Comparison of ENCODE assay signal across 13 cellular contexts in the genomic region with DNA sequence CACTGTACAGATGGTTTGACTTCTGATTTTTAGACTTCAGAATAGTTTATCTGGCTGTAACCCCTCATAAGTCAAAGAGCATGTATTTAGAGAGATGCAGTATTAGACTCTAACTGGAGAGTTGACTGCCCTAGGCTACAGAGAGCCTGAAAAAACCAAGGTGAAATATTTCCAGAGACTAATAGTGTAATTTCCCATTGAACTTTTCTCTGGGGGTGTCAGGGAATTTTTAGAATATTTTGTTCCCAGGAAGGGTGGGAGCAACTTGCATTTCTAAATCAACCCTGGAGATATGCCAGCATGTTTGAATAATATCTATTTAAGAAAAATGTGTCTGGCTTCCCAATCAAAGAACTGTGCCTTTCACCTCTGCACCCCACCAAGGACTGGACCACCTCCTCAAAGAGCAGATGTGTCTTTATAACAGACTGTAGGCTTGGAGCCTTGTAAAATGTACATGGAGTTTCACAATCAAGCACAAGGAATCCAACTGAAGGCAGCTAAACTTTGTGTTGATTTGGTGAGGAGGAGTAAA. TPM values are rescaled to one million over a fixed set of nuclear protein-coding genes. Genes with fewer than 3 reads are reported as not detected.
DNase-seq lines count a peak whose midpoint lies in the region; ATAC-seq and TF ChIP-seq lines count a peak whose summit lies in the region.
"Had no signal": no experiment of that assay in that cellular context is flagged by ENCODE, and none has a peak within 500 bp of the region (broad histone marks: within the 10 kb centered on the region; RNA-seq: fewer than 3 reads in every experiment).

No MANE protein-coding gene starts in this region.

- in situ Hi-C loops in IMR-90 (cut with MboI; ENCODE audit: low sequenced_read_pairs) = no loop called here

- no peak overlapping the region for H3K23ac ChIP-seq in IMR-90 (ENCODE audit: low read depth, low read length)

- TF ChIP-seq RAD21 in IMR-90 (IDR thresholded peaks at IDR 0.05; ENCODE audit: low read length) = no peak

- H3K4me3 Mint-ChIP-seq in naive thymus-derived CD8-positive, alpha-beta T cell = no peak overlapping the region
- H3K4me3 Mint-ChIP-seq: activated T-cell treated with anti-CD3 and anti-CD28 coated beads, Interleukin-2, amount 50 U/mL, for 4 hours had no signal

- H3K27ac Mint-ChIP-seq in naive thymus-derived CD8-positive, alpha-beta T cell = no peak overlapping the region

- no peak overlapping the region for H3K27ac ChIP-seq in IMR-90 (ENCODE audit: insufficient read depth, low read length)
- peak overlapping the region in 3 of 4 donors; percentile 82 to 96 (median 88) for H3K27ac ChIP-seq in gastroesophageal sphincter
- peak overlapping the region; percentile 92 to 95 for H3K27ac ChIP-seq in prostate gland

- peaks cover 21 to 33% (median 29%) of the 10 kb centered on the region in 5 donors for H3K27me3 Mint-ChIP-seq in naive thymus-derived CD8-positive, alpha-beta T cell

- no peak overlapping the region for H3K9ac ChIP-seq in IMR-90 (ENCODE audit: low read depth, low read length)

- peak; percentile 57 for DNase-seq in EL
- no peak for DNase-seq in IMR-90
- DNase-seq in prostate gland (ENCODE audit: low spot score) = no peak
- no peak for DNase-seq in activated CD4-positive, CD25-positive, alpha-beta regulatory T cell treated with anti-CD3 and anti-CD28 coated beads, Interleukin-2, amount 50 U/mL, for 72 hours
- DNase-seq in stimulated activated naive CD4-positive, alpha-beta T cell (lab: John Stamatoyannopoulos, UW) = no peak
- DNase-seq in naive thymus-derived CD8-positive, alpha-beta T cell = no peak
- no peak for DNase-seq in GM10248 (ENCODE audit: extremely low spot score)
- DNase-seq: activated CD4-positive, alpha-beta T cell treated with anti-CD3 and anti-CD28 coated beads, Interleukin-2, amount 50 U/mL, for 4 hours; activated T-cell treated with anti-CD3 and anti-CD28 coated beads, Interleukin-2, amount 50 U/mL, for 4 hours; NCI-H1092; SHP77 treated with DMSO at 0.1 percent for 48 hours; T1000 had no signal

- H4K20me1 ChIP-seq in IMR-90 (ENCODE audit: insufficient read depth, low read length) = no peaks in the 10 kb centered on the region

- no peak for TF ChIP-seq EP300 in gastroesophageal sphincter (IDR thresholded peaks at IDR 0.05)

- peaks cover 4% of the 10 kb centered on the region for H3K9me1 ChIP-seq in IMR-90 (ENCODE audit: insufficient read depth, low read length)

- H4K91ac ChIP-seq in IMR-90 (ENCODE audit: insufficient read depth, low read depth, low read length) = no peak overlapping the region

- peaks cover 4 to 10% (median 5%) of the 10 kb centered on the region in 4 donors for H3K4me1 Mint-ChIP-seq in naive thymus-derived CD8-positive, alpha-beta T cell

- H3K36me3 ChIP-seq in IMR-90 (ENCODE audit: control insufficient read depth, insufficient read depth, low read length) = no peaks in the 10 kb centered on the region
- H3K36me3 ChIP-seq in gastroesophageal sphincter = peaks cover 0 to 10% of the 10 kb centered on the region in 2 donors
- H3K36me3 ChIP-seq in prostate gland = no peaks in the 10 kb centered on the region

- no peak overlapping the region for H3K14ac ChIP-seq in IMR-90 (replicated peaks; ENCODE audit: low read depth, low read length)

- POLR2A ChIA-PET in IMR-90 (lab: Charles Lee; ENCODE audit: unreplicated experiment) (no interaction called here), GM10248 (lab: Yijun Ruan, JAX) (no interaction called here)
- POLR2A ChIA-PET in naive thymus-derived CD8-positive, alpha-beta T cell (lab: Charles Lee) = no interaction called here

- no peak overlapping the region for H3K4me3 ChIP-seq in IMR-90 (ENCODE audit: insufficient read depth, low read depth, low read length)
- peak overlapping the region in 1 of 2 donors; percentile 61 for H3K4me3 ChIP-seq in gastroesophageal sphincter
- H3K4me3 ChIP-seq in prostate gland = no peak overlapping the region

- no peak overlapping the region for H3K4ac ChIP-seq in IMR-90 (ENCODE audit: low read depth, low read length)

- no peak overlapping the region for H4K8ac ChIP-seq in IMR-90 (ENCODE audit: low read depth in 2 of 2, low read length in 2 of 2)

- H3K9me3 Mint-ChIP-seq in naive thymus-derived CD8-positive, alpha-beta T cell = peaks cover 0 to 8% (median 0%) of the 10 kb centered on the region in 9 donors
- H3K9me3 Mint-ChIP-seq: activated T-cell treated with anti-CD3 and anti-CD28 coated beads, Interleukin-2, amount 50 U/mL, for 4 hours had no signal

- no peak overlapping the region for H4K5ac ChIP-seq in IMR-90 (ENCODE audit: low read depth, low read length)

- peaks cover 3% of the 10 kb centered on the region for H3K4me1 ChIP-seq in IMR-90 (ENCODE audit: control insufficient read depth, insufficient read depth, low read length)
- peaks cover 0 to 49% (median 3%) of the 10 kb centered on the region in 3 donors for H3K4me1 ChIP-seq in gastroesophageal sphincter
- H3K4me1 ChIP-seq in prostate gland (replicated peaks) = no peaks in the 10 kb centered on the region

- H3K18ac ChIP-seq in IMR-90 (ENCODE audit: low read depth, low read length) = peak overlapping the region; percentile 23; the same call in 1 of the 2 replicates

- no TSS peak for BruUV-seq in IMR-90 (replicated peaks; lab: Mats Ljungman, UMichigan)

- CTCF ChIA-PET in IMR-90 (lab: Yijun Ruan, JAX) (no interaction called here), GM10248 (lab: Yijun Ruan, JAX) (no interaction called here)

- H2BK5ac ChIP-seq in IMR-90 (ENCODE audit: low read depth, low read length, poor library complexity, severe bottlenecking) = no peak overlapping the region

- H3K9me3 ChIP-seq in IMR-90 (ENCODE audit: control insufficient read depth, insufficient read depth, low read length) = no peaks in the 10 kb centered on the region
- no peaks in the 10 kb centered on the region for H3K9me3 ChIP-seq in gastroesophageal sphincter
- H3K9me3 ChIP-seq in prostate gland = no peaks in the 10 kb centered on the region

- H2BK15ac ChIP-seq in IMR-90 (ENCODE audit: low read depth, low read length) = no peak overlapping the region

- H3K56ac ChIP-seq in IMR-90 (ENCODE audit: extremely low read depth, insufficient read depth, low read length) = no peak overlapping the region

- H3K27me3 ChIP-seq in IMR-90 (ENCODE audit: control insufficient read depth, insufficient read depth, low read length) = no peaks in the 10 kb centered on the region
- no peaks in the 10 kb centered on the region for H3K27me3 ChIP-seq in gastroesophageal sphincter
- no peaks in the 10 kb centered on the region for H3K27me3 ChIP-seq in prostate gland (replicated peaks; ENCODE audit: insufficient read depth)

- dilution Hi-C loops in IMR-90 (cut with HindIII; ENCODE audit: low sequenced_read_pairs, unreplicated experiment) = no loop called here

- ATAC-seq in IMR-90 (ENCODE audit: low read depth) = no peak
- no peak for ATAC-seq in gastroesophageal sphincter
- ATAC-seq in naive thymus-derived CD8-positive, alpha-beta T cell = no peak
- ATAC-seq: activated T-cell treated with anti-CD3 and anti-CD28 coated beads, Interleukin-2, amount 50 U/mL, for 4 hours had no signal

- H3K36me3 Mint-ChIP-seq in naive thymus-derived CD8-positive, alpha-beta T cell = no peaks in the 10 kb centered on the region

- peak overlapping the region; percentile 29; the same call in 1 of the 2 replicates for H2BK20ac ChIP-seq in IMR-90 (ENCODE audit: low read depth, low read length)

- H3K79me1 ChIP-seq in IMR-90 (ENCODE audit: low read depth in 1 of 2, low read length in 2 of 2) = no peaks in the 10 kb centered on the region; a peak in 1 of 4 replicates

- H2BK120ac ChIP-seq in IMR-90 (ENCODE audit: low read depth, low read length) = peak overlapping the region; percentile 16; the same call in 1 of the 2 replicates

- H2AK5ac ChIP-seq in IMR-90 (ENCODE audit: low read depth, low read length) = no peak overlapping the region

- TF ChIP-seq CTCF in IMR-90 (conservative IDR thresholded peaks at IDR 0.05; ENCODE audit: low read depth, low read length) (no peak), gastroesophageal sphincter (IDR thresholded peaks at IDR 0.05) (no peak), prostate gland (IDR thresholded peaks at IDR 0.05) (no peak), GM10248 (IDR thresholded peaks at IDR 0.05; ENCODE audit: control extremely low read depth, extremely low read depth, low read depth, missing control alignments) (no peak)

- H3K4me2 ChIP-seq in IMR-90 (ENCODE audit: low read depth, low read length) = no peak overlapping the region

- intact Hi-C loops in IMR-90 (cut with micrococcal nuclease) (no loop called here), prostate gland (cut with DNase I) (no loop called here)

- H2AFZ ChIP-seq in IMR-90 (replicated peaks; ENCODE audit: low read length, poor library complexity) = no peak overlapping the region

- no peak overlapping the region for H2AK9ac ChIP-seq in IMR-90 (replicated peaks; ENCODE audit: low read depth, low read length, poor library complexity)

- TF ChIP-seq POLR2A in IMR-90 (IDR thresholded peaks at IDR 0.05; ENCODE audit: low read depth, low read length) (no peak), gastroesophageal sphincter (IDR thresholded peaks at IDR 0.05) (no peak), prostate gland (IDR thresholded peaks at IDR 0.05) (no peak)

TF ChIP-seq in IMR-90, 13 proteins besides CTCF, POLR2A, EP300 and RAD21 (continues in another document):
- TF ChIP-seq, protein P1, sequence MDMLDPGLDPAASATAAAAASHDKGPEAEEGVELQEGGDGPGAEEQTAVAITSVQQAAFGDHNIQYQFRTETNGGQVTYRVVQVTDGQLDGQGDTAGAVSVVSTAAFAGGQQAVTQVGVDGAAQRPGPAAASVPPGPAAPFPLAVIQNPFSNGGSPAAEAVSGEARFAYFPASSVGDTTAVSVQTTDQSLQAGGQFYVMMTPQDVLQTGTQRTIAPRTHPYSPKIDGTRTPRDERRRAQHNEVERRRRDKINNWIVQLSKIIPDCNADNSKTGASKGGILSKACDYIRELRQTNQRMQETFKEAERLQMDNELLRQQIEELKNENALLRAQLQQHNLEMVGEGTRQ (IDR thresholded peaks at IDR 0.05; ENCODE audit: low read depth, low read length) = no peak
- TF ChIP-seq MXI1 (IDR thresholded peaks at IDR 0.05; ENCODE audit: borderline replicate concordance, low read depth, low read length) (no peak), CEBPB (IDR thresholded peaks at IDR 0.05; ENCODE audit: low read depth, low read length) (no peak), BHLHE40 (IDR thresholded peaks at IDR 0.05; ENCODE audit: low read depth, low read length) (no peak), MAZ (IDR thresholded peaks at IDR 0.05; ENCODE audit: borderline replicate concordance, low read depth, low read length) (no peak), SMC3 (IDR thresholded peaks at IDR 0.05; ENCODE audit: low read depth, low read length) (no peak), MAFK (IDR thresholded peaks at IDR 0.05; ENCODE audit: low read depth, low read length) (no peak)

RNA-seq across cellular contexts. Expression of a gene that starts 2.0 kb away (rescaled TPM):
- 5.0 and 5.3 TPM in 2 replicates for total RNA-seq in IMR-90 (2012; rRNA removed)
- polyA plus RNA-seq in IMR-90 (2012; rRNA removed) = 4.2 and 4.8 TPM in 2 replicates
- 1.7 and 6.2 TPM in 2 replicates for polyA plus RNA-seq in IMR-90 (2012; cell fraction: cytosol; rRNA removed)
- 1.5 and 9.7 TPM in 2 replicates for polyA plus RNA-seq in IMR-90 (2012; cell fraction: nucleus; rRNA removed; ENCODE audit: low replicate concordance)
- 100 to 1,000 TPM in 2 of 4 donors, 10 to 100 TPM in 2; 22.3 to 253 (median 150) TPM for total RNA-seq in gastroesophageal sphincter
- total RNA-seq in prostate gland = 100 to 1,000 TPM in 1 of 2 donors, 10 to 100 TPM in 1; 43.3 to 144 TPM
- not detected for total RNA-seq in naive thymus-derived CD8-positive, alpha-beta T cell
- not detected for polyA plus RNA-seq in naive thymus-derived CD8-positive, alpha-beta T cell
